13 cellular contexts compared by ENCODE assay signal in genomic region chr11:76560219-76560618, GRCh38.
DNase-seq lines count a peak whose midpoint lies in the region; ATAC-seq, FAIRE-seq and TF ChIP-seq lines count a peak whose summit lies in the region.
"Had no signal": no experiment of that assay in that cellular context is flagged by ENCODE, and none has a peak within 500 bp of the region (broad histone marks: within the 10 kb centered on the region; RNA-seq: fewer than 3 reads in every experiment).

No MANE protein-coding gene starts in this region.

- H3K36me3 Mint-ChIP-seq in activated CD8-positive, alpha-beta memory T cell treated with anti-CD3 and anti-CD28 coated beads, Interleukin-2, amount 10 ng/mL, durations not matched to agents 7 days and 5 days = no peaks in the 10 kb centered on the region
- peaks cover 9% of the 10 kb centered on the region for H3K36me3 Mint-ChIP-seq in activated CD4-positive, alpha-beta memory T cell treated with anti-CD3 and anti-CD28 coated beads, Interleukin-2, amount 10 ng/mL, durations not matched to agents 7 days and 5 days (ENCODE audit: low read depth)
- peaks cover 0 to 12% (median 0%) of the 10 kb centered on the region in 5 donors for H3K36me3 Mint-ChIP-seq in naive thymus-derived CD4-positive, alpha-beta T cell

- FAIRE-seq in GM12892 (lab: Jason Lieb, UNC) = peak; percentile 30
- FAIRE-seq: K562 had no signal

- peaks cover 6% of the 10 kb centered on the region for H3K4me1 Mint-ChIP-seq in activated CD8-positive, alpha-beta memory T cell treated with anti-CD3 and anti-CD28 coated beads, Interleukin-2, amount 10 ng/mL, durations not matched to agents 7 days and 5 days
- peaks cover 39% of the 10 kb centered on the region for H3K4me1 Mint-ChIP-seq in activated CD4-positive, alpha-beta memory T cell treated with anti-CD3 and anti-CD28 coated beads, Interleukin-2, amount 10 ng/mL, durations not matched to agents 7 days and 5 days
- H3K4me1 Mint-ChIP-seq in naive thymus-derived CD4-positive, alpha-beta T cell = peaks cover 0 to 21% (median 0%) of the 10 kb centered on the region in 7 donors

- no peak overlapping the region for H3K4me3 Mint-ChIP-seq in activated CD8-positive, alpha-beta memory T cell treated with anti-CD3 and anti-CD28 coated beads, Interleukin-2, amount 10 ng/mL, durations not matched to agents 7 days and 5 days
- H3K4me3 Mint-ChIP-seq in activated CD4-positive, alpha-beta memory T cell treated with anti-CD3 and anti-CD28 coated beads, Interleukin-2, amount 10 ng/mL, durations not matched to agents 7 days and 5 days = no peak overlapping the region
- H3K4me3 Mint-ChIP-seq in naive thymus-derived CD4-positive, alpha-beta T cell = no peak overlapping the region

- intact Hi-C loops in naive thymus-derived CD4-positive, alpha-beta T cell (cut with micrococcal nuclease) = loop anchor here in 1 of 2 donors (10.0 kb wide), 1 partner anchor 795 kb away; the partner anchor contains the start of gene DGAT2

- no peaks in the 10 kb centered on the region for H3K9me3 Mint-ChIP-seq in activated CD8-positive, alpha-beta memory T cell treated with anti-CD3 and anti-CD28 coated beads, Interleukin-2, amount 10 ng/mL, durations not matched to agents 7 days and 5 days (ENCODE audit: low read depth)
- no peaks in the 10 kb centered on the region for H3K9me3 Mint-ChIP-seq in activated CD4-positive, alpha-beta memory T cell treated with anti-CD3 and anti-CD28 coated beads, Interleukin-2, amount 10 ng/mL, durations not matched to agents 7 days and 5 days
- H3K9me3 Mint-ChIP-seq in naive thymus-derived CD4-positive, alpha-beta T cell = peaks cover 0 to 7% (median 0%) of the 10 kb centered on the region in 11 donors

- peak; percentile 74 for ATAC-seq in activated CD8-positive, alpha-beta memory T cell treated with anti-CD3 and anti-CD28 coated beads, Interleukin-2, amount 10 ng/mL, durations not matched to agents 7 days and 5 days
- ATAC-seq in naive thymus-derived CD4-positive, alpha-beta T cell = peak; percentile 16
- ATAC-seq: K562 had no signal

- POLR2A ChIA-PET in activated CD4-positive, alpha-beta memory T cell treated with anti-CD3 and anti-CD28 coated beads, Interleukin-2, amount 10 ng/mL, durations not matched to agents 7 days and 5 days (lab: Charles Lee) = interaction anchor here (1.0 to 1.1 kb wide), 2 partner anchors 9 to 28 kb away, joined by 3 read pairs; no protein-coding TSS in a partner anchor
- POLR2A ChIA-PET in naive thymus-derived CD4-positive, alpha-beta T cell (lab: Charles Lee) = no interaction called here

- no peak for TF ChIP-seq POLR2A in GM12892 (IDR thresholded peaks at IDR 0.05; ENCODE audit: low read depth, low read length)

- no peaks in the 10 kb centered on the region for H3K9me3 ChIP-seq in naive thymus-derived CD4-positive, alpha-beta T cell (ENCODE audit: control insufficient read depth in 2 of 3, low read length in 3 of 3)
- H3K9me3 ChIP-seq: tibial artery had no signal

- H3K27ac ChIP-seq in naive thymus-derived CD4-positive, alpha-beta T cell (ENCODE audit: low read depth, low read length) = no peak overlapping the region
- H3K27ac ChIP-seq: tibial artery had no signal

- H3K27ac Mint-ChIP-seq in activated CD8-positive, alpha-beta memory T cell treated with anti-CD3 and anti-CD28 coated beads, Interleukin-2, amount 10 ng/mL, durations not matched to agents 7 days and 5 days = no peak overlapping the region
- H3K27ac Mint-ChIP-seq in activated CD4-positive, alpha-beta memory T cell treated with anti-CD3 and anti-CD28 coated beads, Interleukin-2, amount 10 ng/mL, durations not matched to agents 7 days and 5 days = peak overlapping the region; percentile 77
- peak overlapping the region in 1 of 9 donors; percentile 40 for H3K27ac Mint-ChIP-seq in naive thymus-derived CD4-positive, alpha-beta T cell

- no peak overlapping the region for H3K4me3 ChIP-seq in naive thymus-derived CD4-positive, alpha-beta T cell (ENCODE audit: low read length)
- H3K4me3 ChIP-seq: K562, tibial artery had no signal

- H3K27me3 ChIP-seq in naive thymus-derived CD4-positive, alpha-beta T cell (ENCODE audit: control insufficient read depth in 2 of 2, insufficient read depth in 2 of 2, low read length in 2 of 2) = no peaks in the 10 kb centered on the region
- H3K27me3 ChIP-seq: tibial artery had no signal

- no peaks in the 10 kb centered on the region for H3K4me1 ChIP-seq in naive thymus-derived CD4-positive, alpha-beta T cell (ENCODE audit: control insufficient read depth in 2 of 2, insufficient read depth in 2 of 2, low read length in 2 of 2)
- H3K4me1 ChIP-seq: tibial artery had no signal

- peaks cover 19% of the 10 kb centered on the region for H3K27me3 Mint-ChIP-seq in activated CD8-positive, alpha-beta memory T cell treated with anti-CD3 and anti-CD28 coated beads, Interleukin-2, amount 10 ng/mL, durations not matched to agents 7 days and 5 days
- peaks cover 4% of the 10 kb centered on the region for H3K27me3 Mint-ChIP-seq in activated CD4-positive, alpha-beta memory T cell treated with anti-CD3 and anti-CD28 coated beads, Interleukin-2, amount 10 ng/mL, durations not matched to agents 7 days and 5 days
- H3K27me3 Mint-ChIP-seq in naive thymus-derived CD4-positive, alpha-beta T cell = peaks cover 5 to 31% (median 24%) of the 10 kb centered on the region in 5 donors

- CTCF ChIA-PET in activated CD8-positive, alpha-beta memory T cell treated with anti-CD3 and anti-CD28 coated beads, Interleukin-2, amount 10 ng/mL, durations not matched to agents 7 days and 5 days (lab: Charles Lee) = interaction anchor here (1.0 kb wide), 1 partner anchor 119 kb away, joined by 3 read pairs; no protein-coding TSS in a partner anchor
- CTCF ChIA-PET in activated CD4-positive, alpha-beta memory T cell treated with anti-CD3 and anti-CD28 coated beads, Interleukin-2, amount 10 ng/mL, durations not matched to agents 7 days and 5 days (lab: Charles Lee) = no interaction called here
- CTCF ChIA-PET in naive thymus-derived CD4-positive, alpha-beta T cell (lab: Charles Lee) = no interaction called here

- DNase-seq in activated CD8-positive, alpha-beta memory T cell treated with anti-CD3 and anti-CD28 coated beads, Interleukin-2, amount 10 ng/mL, durations not matched to agents 7 days and 5 days = no peak
- DNase-seq in activated CD8-positive, alpha-beta memory T cell treated with anti-CD3 and anti-CD28 coated beads, Interleukin-2, amount 50 U/mL, for 4 hours = no peak
- DNase-seq in GM12892 (ENCODE audit: insufficient read length) (no peak), DMS153 (lab: John Stamatoyannopoulos, UW) (no peak), SHP77 (lab: John Stamatoyannopoulos, UW) (no peak), NCI-H2081 treated with DMSO at 0.1 percent for 48 hours (lab: John Stamatoyannopoulos, UW) (no peak)
- peak; percentile 50 for DNase-seq in activated CD4-positive, alpha-beta memory T cell treated with anti-CD3 and anti-CD28 coated beads, Interleukin-2, amount 10 ng/mL, durations not matched to agents 7 days and 5 days
- no peak for DNase-seq in naive thymus-derived CD4-positive, alpha-beta T cell
- DNase-seq: ACHN, NCI-H1930, SW 1271, tibial artery had no signal

- H3K36me3 ChIP-seq in naive thymus-derived CD4-positive, alpha-beta T cell (ENCODE audit: control insufficient read depth in 2 of 3, insufficient read depth in 3 of 3, low read length in 3 of 3) = no peaks in the 10 kb centered on the region
- H3K36me3 ChIP-seq: tibial artery had no signal
